15 cellular contexts compared by ENCODE assay signal in the genomic region with DNA sequence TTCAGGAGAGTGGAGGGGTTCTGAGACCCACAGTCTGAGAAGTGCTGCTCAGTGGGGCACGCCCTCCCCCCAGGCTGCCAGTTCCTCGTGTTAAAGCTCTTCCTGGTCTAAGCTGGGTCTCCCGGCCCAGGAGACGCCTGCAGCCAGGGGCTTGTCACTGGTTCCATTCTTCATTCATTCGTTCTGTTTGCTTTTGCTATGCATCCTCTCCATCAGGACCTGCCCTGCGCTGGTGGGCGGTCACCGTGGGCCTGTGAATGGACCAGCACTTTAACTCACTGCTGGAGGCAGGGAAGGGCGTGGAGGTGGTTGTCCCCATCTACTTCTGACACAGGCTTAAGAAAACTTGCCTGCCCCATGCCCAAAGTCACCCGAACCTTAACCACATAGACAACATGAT.
"Had no signal": no experiment of that assay in that cellular context is flagged by ENCODE, and none has a peak within 500 bp of the region (broad histone marks: within the 10 kb centered on the region; RNA-seq: fewer than 3 reads in every experiment).

No MANE protein-coding gene starts in this region.

- H3K27ac Mint-ChIP-seq: dendritic cell treated with granulocyte-macrophage colony-stimulating factor and Interleukin-4, amounts not matched to agents 40 ng/mL and 50 ng/mL, for 4 days; immature natural killer cell; memory B cell; nephron progenitor cell; stimulated activated naive CD8-positive, alpha-beta T cell treated with anti-CD3 and anti-CD28 coated beads, Interleukin-15, Interleukin-2, amounts not matched to agents 100 ng/mL and 50 ng/mL, for 24 hours had no signal

- ATAC-seq: gastroesophageal sphincter, left lung, lower lobe of right lung had no signal

- H3K36me3 Mint-ChIP-seq: immature natural killer cell, memory B cell had no signal

- H3K4me1 ChIP-seq: esophagus squamous epithelium, gastroesophageal sphincter, left lung, lower lobe of right lung, tibial nerve had no signal

- H3K9me3 Mint-ChIP-seq: dendritic cell treated with granulocyte-macrophage colony-stimulating factor and Interleukin-4, amounts not matched to agents 40 ng/mL and 50 ng/mL, for 4 days; immature natural killer cell; memory B cell; stimulated activated naive CD8-positive, alpha-beta T cell treated with anti-CD3 and anti-CD28 coated beads, Interleukin-15, Interleukin-2, amounts not matched to agents 100 ng/mL and 50 ng/mL, for 24 hours had no signal

- H3K9me3 ChIP-seq: esophagus squamous epithelium, gastroesophageal sphincter, left lung, lower lobe of right lung, tibial nerve had no signal

- DNase-seq: esophagus squamous epithelium; foreskin fibroblast; immature natural killer cell; lower lobe of right lung; midbrain; nephron progenitor cell; small intestine; stimulated activated CD4-positive, alpha-beta T cell treated with anti-CD3 and anti-CD28 coated beads, Interleukin-12 subunit alpha, Interleukin-12 subunit beta, amount 100 ng/mL, for 4 hours; stimulated activated CD4-positive, alpha-beta T cell treated with anti-CD3 and anti-CD28 coated beads, Interleukin-2, amount 100 ng/mL, for 48 hours had no signal

- H3K27me3 ChIP-seq: gastroesophageal sphincter, left lung, tibial nerve had no signal

- H3K27me3 Mint-ChIP-seq: stimulated activated naive CD8-positive, alpha-beta T cell treated with anti-CD3 and anti-CD28 coated beads, Interleukin-15, Interleukin-2, amounts not matched to agents 100 ng/mL and 50 ng/mL, for 24 hours had no signal

- H3K27ac ChIP-seq: esophagus squamous epithelium, gastroesophageal sphincter, left lung, lower lobe of right lung, tibial nerve had no signal

- H3K4me3 Mint-ChIP-seq: dendritic cell treated with granulocyte-macrophage colony-stimulating factor and Interleukin-4, amounts not matched to agents 40 ng/mL and 50 ng/mL, for 4 days; immature natural killer cell; memory B cell; nephron progenitor cell; stimulated activated naive CD8-positive, alpha-beta T cell treated with anti-CD3 and anti-CD28 coated beads, Interleukin-15, Interleukin-2, amounts not matched to agents 100 ng/mL and 50 ng/mL, for 24 hours had no signal

- H3K4me1 Mint-ChIP-seq: immature natural killer cell, memory B cell had no signal

- H3K4me3 ChIP-seq: esophagus squamous epithelium, gastroesophageal sphincter, left lung, lower lobe of right lung, tibial nerve had no signal

- H3K36me3 ChIP-seq: esophagus squamous epithelium, gastroesophageal sphincter, left lung, lower lobe of right lung, tibial nerve had no signal
